In genomic region chr2:15287447-15288184, GRCh38 we compare ENCODE assay signal across 24 cellular contexts.
"Had no signal": no experiment of that assay in that cellular context is flagged by ENCODE, and none has a peak within 500 bp of the region (broad histone marks: within the 10 kb centered on the region; RNA-seq: fewer than 3 reads in every experiment).

No MANE protein-coding gene starts in this region.

- H3K4me3 Mint-ChIP-seq: immature natural killer cell, mesothelial cell of epicardium, naive B cell had no signal

- ATAC-seq: foreskin keratinocyte, heart right ventricle, left colon, left lobe of liver, lower lobe of right lung, mucosa of descending colon had no signal

- H3K27me3 ChIP-seq: dorsolateral prefrontal cortex, esophagus muscularis mucosa, foreskin keratinocyte, heart right ventricle had no signal

- H3K27ac Mint-ChIP-seq: immature natural killer cell, mesothelial cell of epicardium, naive B cell had no signal

- H3K27ac ChIP-seq: coronary artery, dorsolateral prefrontal cortex, esophagus muscularis mucosa, foreskin keratinocyte, heart right ventricle, left ventricle myocardium inferior, lower lobe of right lung had no signal

- DNase-seq: cerebellar nuclear complex; dermis blood vessel endothelial cell; dorsolateral prefrontal cortex; effector CD4-positive, alpha-beta T cell; effector memory CD4-positive, alpha-beta T cell; foreskin keratinocyte; glutamatergic neuron; head of caudate nucleus; heart right ventricle; hippocampal formation; immature natural killer cell; islet precursor cell; kidney; kidney glomerular epithelial cell; left colon; left ventricle myocardium inferior; lower lobe of right lung; mesenchymal stem cell; mucosa of descending colon; naive B cell had no signal

- H3K9me3 ChIP-seq: esophagus muscularis mucosa, heart right ventricle, left ventricle myocardium inferior, lower lobe of right lung, mucosa of descending colon had no signal

- H3K27me3 Mint-ChIP-seq: naive B cell had no signal

- H3K4me3 ChIP-seq: coronary artery, dorsolateral prefrontal cortex, esophagus muscularis mucosa, heart right ventricle, left ventricle myocardium inferior, lower lobe of right lung, mucosa of descending colon had no signal

- H3K4me1 ChIP-seq: esophagus muscularis mucosa, foreskin keratinocyte, heart right ventricle, left ventricle myocardium inferior, lower lobe of right lung had no signal

- H3K4me1 Mint-ChIP-seq: immature natural killer cell, mesothelial cell of epicardium, naive B cell had no signal

- H3K9me3 Mint-ChIP-seq: immature natural killer cell, mesothelial cell of epicardium, naive B cell had no signal
